1 cellular context compared by ENCODE assay signal in the genomic region with DNA sequence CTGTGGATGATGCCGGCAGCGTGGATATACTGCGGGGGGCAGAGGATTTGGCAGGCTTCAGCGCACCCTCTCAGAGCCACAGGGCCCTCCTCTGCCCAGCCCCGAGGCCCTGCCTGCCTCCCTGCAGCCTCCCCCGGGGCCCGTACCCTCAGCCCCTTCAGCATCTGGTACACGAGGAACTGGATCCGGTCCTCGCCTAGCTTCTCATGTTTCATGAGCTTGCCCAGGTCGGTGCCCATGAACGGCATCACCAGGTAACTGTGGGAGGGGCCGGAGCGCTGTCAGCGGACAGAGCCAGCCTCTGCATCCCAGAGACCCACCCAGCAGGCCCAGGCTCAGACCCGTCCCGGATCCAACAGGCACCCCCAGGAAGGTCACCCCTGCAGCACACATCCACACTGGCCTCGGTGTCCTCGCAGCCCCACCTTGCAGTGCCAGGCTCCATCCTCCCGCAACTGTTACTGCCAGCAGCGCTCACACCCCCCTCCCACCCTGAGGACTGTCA.
TF ChIP-seq lines count a peak whose summit lies in the region.

No MANE protein-coding gene starts in this region.

TF ChIP-seq in IMR-90, 13 proteins besides CTCF, POLR2A, EP300 and RAD21 (continued from another document):
- TF ChIP-seq BHLHE40 (IDR thresholded peaks at IDR 0.05; ENCODE audit: low read depth, low read length) (no peak), RCOR1 (IDR thresholded peaks at IDR 0.05; ENCODE audit: insufficient replicate concordance, low read length) (no peak), SMC3 (IDR thresholded peaks at IDR 0.05; ENCODE audit: low read depth, low read length) (no peak), MXI1 (IDR thresholded peaks at IDR 0.05; ENCODE audit: borderline replicate concordance, low read depth, low read length) (no peak), RFX5 (IDR thresholded peaks at IDR 0.05; ENCODE audit: low read depth, low read length) (no peak), CEBPB (IDR thresholded peaks at IDR 0.05; ENCODE audit: low read depth, low read length) (no peak), FOS (IDR thresholded peaks at IDR 0.05; ENCODE audit: low read depth, low read length) (no peak), MAFK (IDR thresholded peaks at IDR 0.05; ENCODE audit: low read depth, low read length) (no peak)
- TF ChIP-seq, protein P1, sequence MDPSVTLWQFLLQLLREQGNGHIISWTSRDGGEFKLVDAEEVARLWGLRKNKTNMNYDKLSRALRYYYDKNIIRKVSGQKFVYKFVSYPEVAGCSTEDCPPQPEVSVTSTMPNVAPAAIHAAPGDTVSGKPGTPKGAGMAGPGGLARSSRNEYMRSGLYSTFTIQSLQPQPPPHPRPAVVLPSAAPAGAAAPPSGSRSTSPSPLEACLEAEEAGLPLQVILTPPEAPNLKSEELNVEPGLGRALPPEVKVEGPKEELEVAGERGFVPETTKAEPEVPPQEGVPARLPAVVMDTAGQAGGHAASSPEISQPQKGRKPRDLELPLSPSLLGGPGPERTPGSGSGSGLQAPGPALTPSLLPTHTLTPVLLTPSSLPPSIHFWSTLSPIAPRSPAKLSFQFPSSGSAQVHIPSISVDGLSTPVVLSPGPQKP (IDR thresholded peaks at IDR 0.05; ENCODE audit: borderline replicate concordance, low read depth, low read length) = no peak
- TF ChIP-seq, protein P2, sequence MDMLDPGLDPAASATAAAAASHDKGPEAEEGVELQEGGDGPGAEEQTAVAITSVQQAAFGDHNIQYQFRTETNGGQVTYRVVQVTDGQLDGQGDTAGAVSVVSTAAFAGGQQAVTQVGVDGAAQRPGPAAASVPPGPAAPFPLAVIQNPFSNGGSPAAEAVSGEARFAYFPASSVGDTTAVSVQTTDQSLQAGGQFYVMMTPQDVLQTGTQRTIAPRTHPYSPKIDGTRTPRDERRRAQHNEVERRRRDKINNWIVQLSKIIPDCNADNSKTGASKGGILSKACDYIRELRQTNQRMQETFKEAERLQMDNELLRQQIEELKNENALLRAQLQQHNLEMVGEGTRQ (IDR thresholded peaks at IDR 0.05; ENCODE audit: low read depth, low read length) = no peak
